ENCODE assay signal across 1 cellular context in genomic region chr20:49432562-49432961, GRCh38.
TF ChIP-seq lines count a peak whose summit lies in the region.

No MANE protein-coding gene starts in this region.

TF ChIP-seq in GM23338, 12 proteins besides CTCF, POLR2A, EP300 and RAD21 (continued from another document):
- TF ChIP-seq ZNF462 (CRISPR knock-in tag; IDR thresholded peaks at IDR 0.05) (no peak), STAT1 (IDR thresholded peaks at IDR 0.05; ENCODE audit: unreplicated experiment) (no peak)
